1 cellular context compared by ENCODE assay signal in the genomic region with DNA sequence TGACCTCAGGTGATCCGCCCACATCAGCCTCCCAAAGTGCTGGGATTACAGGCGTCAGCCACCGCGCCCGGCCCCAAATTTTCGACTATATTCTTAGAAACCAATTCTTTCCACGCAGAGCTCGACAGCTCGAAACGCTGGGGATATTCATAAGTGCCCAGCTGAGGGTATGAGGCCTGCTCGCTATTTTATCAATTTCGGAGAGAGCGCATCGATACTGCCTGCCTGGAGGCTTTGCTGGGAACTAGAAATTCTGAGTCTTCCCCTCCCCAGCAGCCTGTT.
TF ChIP-seq lines count a peak whose summit lies in the region.

No MANE protein-coding gene starts in this region.

TF ChIP-seq in SK-N-SH treated with all-trans-retinoic acid at 6 μM for 48 hours, 23 proteins besides CTCF, POLR2A, EP300 and RAD21 (continued from another document):
- TF ChIP-seq CSRNP3 (CRISPR knock-in tag; IDR thresholded peaks at IDR 0.05): 0 out of 2 replicates have a peak, but pooled peaks have one; percentile 48
